In genomic region chr7:108598153-108598552, GRCh38 we compare ENCODE assay signal across 1 cellular context.
TF ChIP-seq lines count a peak whose summit lies in the region.

No MANE protein-coding gene starts in this region.

TF ChIP-seq in GM23338, 12 proteins besides CTCF, POLR2A, EP300 and RAD21 (continued from another document):
- TF ChIP-seq, protein P1, sequence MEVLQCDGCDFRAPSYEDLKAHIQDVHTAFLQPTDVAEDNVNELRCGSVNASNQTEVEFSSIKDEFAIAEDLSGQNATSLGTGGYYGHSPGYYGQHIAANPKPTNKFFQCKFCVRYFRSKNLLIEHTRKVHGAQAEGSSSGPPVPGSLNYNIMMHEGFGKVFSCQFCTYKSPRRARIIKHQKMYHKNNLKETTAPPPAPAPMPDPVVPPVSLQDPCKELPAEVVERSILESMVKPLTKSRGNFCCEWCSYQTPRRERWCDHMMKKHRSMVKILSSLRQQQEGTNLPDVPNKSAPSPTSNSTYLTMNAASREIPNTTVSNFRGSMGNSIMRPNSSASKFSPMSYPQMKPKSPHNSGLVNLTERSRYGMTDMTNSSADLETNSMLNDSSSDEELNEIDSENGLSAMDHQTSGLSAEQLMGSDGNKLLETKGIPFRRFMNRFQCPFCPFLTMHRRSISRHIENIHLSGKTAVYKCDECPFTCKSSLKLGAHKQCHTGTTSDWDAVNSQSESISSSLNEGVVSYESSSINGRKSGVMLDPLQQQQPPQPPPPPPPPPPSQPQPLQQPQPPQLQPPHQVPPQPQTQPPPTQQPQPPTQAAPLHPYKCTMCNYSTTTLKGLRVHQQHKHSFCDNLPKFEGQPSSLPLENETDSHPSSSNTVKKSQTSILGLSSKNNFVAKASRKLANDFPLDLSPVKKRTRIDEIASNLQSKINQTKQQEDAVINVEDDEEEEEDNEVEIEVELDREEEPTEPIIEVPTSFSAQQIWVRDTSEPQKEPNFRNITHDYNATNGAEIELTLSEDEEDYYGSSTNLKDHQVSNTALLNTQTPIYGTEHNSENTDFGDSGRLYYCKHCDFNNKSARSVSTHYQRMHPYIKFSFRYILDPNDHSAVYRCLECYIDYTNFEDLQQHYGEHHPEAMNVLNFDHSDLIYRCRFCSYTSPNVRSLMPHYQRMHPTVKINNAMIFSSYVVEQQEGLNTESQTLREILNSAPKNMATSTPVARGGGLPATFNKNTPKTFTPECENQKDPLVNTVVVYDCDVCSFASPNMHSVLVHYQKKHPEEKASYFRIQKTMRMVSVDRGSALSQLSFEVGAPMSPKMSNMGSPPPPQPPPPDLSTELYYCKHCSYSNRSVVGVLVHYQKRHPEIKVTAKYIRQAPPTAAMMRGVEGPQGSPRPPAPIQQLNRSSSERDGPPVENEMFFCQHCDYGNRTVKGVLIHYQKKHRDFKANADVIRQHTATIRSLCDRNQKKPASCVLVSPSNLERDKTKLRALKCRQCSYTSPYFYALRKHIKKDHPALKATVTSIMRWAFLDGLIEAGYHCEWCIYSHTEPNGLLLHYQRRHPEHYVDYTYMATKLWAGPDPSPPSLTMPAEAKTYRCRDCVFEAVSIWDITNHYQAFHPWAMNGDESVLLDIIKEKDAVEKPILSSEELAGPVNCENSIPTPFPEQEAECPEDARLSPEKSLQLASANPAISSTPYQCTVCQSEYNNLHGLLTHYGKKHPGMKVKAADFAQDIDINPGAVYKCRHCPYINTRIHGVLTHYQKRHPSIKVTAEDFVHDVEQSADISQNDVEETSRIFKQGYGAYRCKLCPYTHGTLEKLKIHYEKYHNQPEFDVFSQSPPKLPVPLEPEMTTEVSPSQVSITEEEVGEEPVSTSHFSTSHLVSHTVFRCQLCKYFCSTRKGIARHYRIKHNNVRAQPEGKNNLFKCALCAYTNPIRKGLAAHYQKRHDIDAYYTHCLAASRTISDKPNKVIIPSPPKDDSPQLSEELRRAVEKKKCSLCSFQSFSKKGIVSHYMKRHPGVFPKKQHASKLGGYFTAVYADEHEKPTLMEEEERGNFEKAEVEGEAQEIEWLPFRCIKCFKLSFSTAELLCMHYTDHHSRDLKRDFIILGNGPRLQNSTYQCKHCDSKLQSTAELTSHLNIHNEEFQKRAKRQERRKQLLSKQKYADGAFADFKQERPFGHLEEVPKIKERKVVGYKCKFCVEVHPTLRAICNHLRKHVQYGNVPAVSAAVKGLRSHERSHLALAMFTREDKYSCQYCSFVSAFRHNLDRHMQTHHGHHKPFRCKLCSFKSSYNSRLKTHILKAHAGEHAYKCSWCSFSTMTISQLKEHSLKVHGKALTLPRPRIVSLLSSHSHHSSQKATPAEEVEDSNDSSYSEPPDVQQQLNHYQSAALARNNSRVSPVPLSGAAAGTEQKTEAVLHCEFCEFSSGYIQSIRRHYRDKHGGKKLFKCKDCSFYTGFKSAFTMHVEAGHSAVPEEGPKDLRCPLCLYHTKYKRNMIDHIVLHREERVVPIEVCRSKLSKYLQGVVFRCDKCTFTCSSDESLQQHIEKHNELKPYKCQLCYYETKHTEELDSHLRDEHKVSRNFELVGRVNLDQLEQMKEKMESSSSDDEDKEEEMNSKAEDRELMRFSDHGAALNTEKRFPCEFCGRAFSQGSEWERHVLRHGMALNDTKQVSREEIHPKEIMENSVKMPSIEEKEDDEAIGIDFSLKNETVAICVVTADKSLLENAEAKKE (CRISPR knock-in tag; IDR thresholded peaks at IDR 0.05), result no peak
- no peak for TF ChIP-seq EZH2 (IDR thresholded peaks at IDR 0.05; ENCODE audit: low read depth, unreplicated experiment)
